In the genomic region with DNA sequence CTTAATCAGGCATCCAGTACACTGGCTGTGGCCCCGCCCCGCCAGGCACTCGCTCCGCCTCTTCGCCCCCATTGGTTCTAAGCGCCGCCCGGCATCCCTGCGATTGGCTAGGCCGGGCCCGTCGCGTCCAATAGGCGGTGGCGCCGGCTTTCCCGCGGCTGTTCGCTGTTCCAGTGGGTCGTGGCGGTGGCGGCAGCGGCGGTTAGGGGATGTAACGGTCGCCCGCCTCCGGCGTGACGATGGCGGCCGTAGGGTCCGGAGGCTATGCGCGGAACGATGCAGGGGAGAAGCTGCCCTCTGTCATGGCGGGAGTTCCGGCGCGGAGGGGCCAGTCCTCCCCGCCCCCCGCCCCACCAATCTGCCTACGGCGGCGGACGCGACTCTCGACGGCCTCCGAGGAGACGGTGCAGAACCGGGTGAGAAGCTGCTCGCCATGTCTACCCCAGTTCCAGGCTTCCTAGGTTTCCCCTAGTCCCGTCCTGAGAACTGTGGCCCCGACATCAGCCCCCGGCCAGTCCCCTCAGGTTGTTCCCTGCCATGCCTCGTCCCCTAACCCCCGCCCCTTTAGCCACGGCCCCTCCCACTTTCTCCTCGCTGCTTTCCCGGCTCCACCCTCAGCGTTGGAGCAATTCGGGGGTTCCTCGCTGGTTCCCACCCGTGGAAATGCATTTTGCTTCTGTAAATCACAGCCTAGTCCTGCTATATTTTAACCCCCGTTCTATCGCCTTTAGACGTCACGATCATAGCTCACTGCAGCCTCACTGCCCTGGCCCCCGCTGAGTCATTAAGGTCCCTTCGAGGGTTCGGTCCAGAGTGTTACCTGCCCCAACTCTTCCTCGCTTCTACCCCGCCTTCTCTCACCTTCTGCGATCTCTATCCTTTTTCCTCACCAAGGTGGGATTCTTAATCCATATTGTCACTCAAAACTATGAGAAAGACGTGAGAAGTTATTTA, we compare ENCODE assay signal across 8 cellular contexts. TPM values are rescaled to one million over a fixed set of nuclear protein-coding genes. Genes with fewer than 3 reads are reported as not detected.
DNase-seq lines count a peak whose midpoint lies in the region; ATAC-seq and TF ChIP-seq lines count a peak whose summit lies in the region.

A gene (plus strand): TSS at position 165 of the 954 bp plus-strand sequence. CDS start 75 bp downstream, at position 240.

- H3K4me3 ChIP-seq in GM12865 (ENCODE audit: low read depth, low read length) = peak within 1 kb of the TSS; percentile 60

- peaks cover 0 to 23% of the 10 kb centered on the region in 2 donors for H3K36me3 Mint-ChIP-seq in activated naive CD4-positive, alpha-beta T cell treated with anti-CD3 and anti-CD28 coated beads, Interleukin-2, amount 50 U/mL, for 72 hours

- H3K27ac Mint-ChIP-seq in activated naive CD4-positive, alpha-beta T cell treated with anti-CD3 and anti-CD28 coated beads, Interleukin-2, amount 50 U/mL, for 72 hours = peak within 1 kb of the TSS; percentile 94 to 96

- ATAC-seq in HG02678 (IDR thresholded peaks at IDR 0.05; ENCODE audit: unreplicated experiment) (peak; percentile 76), Right ventricle myocardium superior (ENCODE audit: poor library complexity) (peak; percentile 89)
- peak; percentile 80 to 81 for ATAC-seq in activated naive CD4-positive, alpha-beta T cell treated with anti-CD3 and anti-CD28 coated beads, Interleukin-2, amount 50 U/mL, for 72 hours

- no peaks in the 10 kb centered on the region for H3K9me3 Mint-ChIP-seq in activated naive CD4-positive, alpha-beta T cell treated with anti-CD3 and anti-CD28 coated beads, Interleukin-2, amount 50 U/mL, for 72 hours

- intact Hi-C loops in Right ventricle myocardium superior (cut with DNase I) (loop anchor here (2.0 kb wide), 1 partner anchor 60 kb away; a partner anchor contains a TSS), posterior cingulate gyrus (cut with DNase I) (loop anchor here (5.0 kb wide), 1 partner anchor 58 kb away; a partner anchor contains a TSS)

- peak; percentile 95 for DNase-seq in GM12865 (ENCODE audit: low read depth)
- DNase-seq in NCI-H128 (lab: John Stamatoyannopoulos, UW; ENCODE audit: unreplicated experiment) = peak; percentile 90
- peak; percentile 93 for DNase-seq in SKM-1 treated with dmso at 0.1 percent for 144 hours (lab: John Stamatoyannopoulos, UW; ENCODE audit: unreplicated experiment)
- peak; percentile 95 to 97 for DNase-seq in activated naive CD4-positive, alpha-beta T cell treated with anti-CD3 and anti-CD28 coated beads, Interleukin-2, amount 50 U/mL, for 72 hours (ENCODE audit: low spot score in 2 of 2)
- peak; percentile 97 for DNase-seq in Right ventricle myocardium superior
- peak; percentile 88 to 99 (median 93) for DNase-seq in posterior cingulate gyrus
- peak; percentile 94 for DNase-seq in ureter (ENCODE audit: low spot score)

- TF ChIP-seq CTCF in GM12865 (IDR thresholded peaks at IDR 0.05; ENCODE audit: insufficient read depth, low read depth, low read length, missing control alignments) = no peak

RNA-seq across cellular contexts. Expression of the gene that starts here (rescaled TPM):
- total RNA-seq in activated naive CD4-positive, alpha-beta T cell treated with anti-CD3 and anti-CD28 coated beads, Interleukin-2, amount 50 U/mL, for 72 hours = 10 to 100 TPM; 17.5 to 84.0 TPM
- 28.3 TPM for total RNA-seq in Right ventricle myocardium superior
- total RNA-seq in ureter = 1.6 TPM

Comparison
In these comparisons a context has a peak if more than half of its experiments do, and no peak if none do; other contexts are left out.
1. Peak in every context shown above with its lines: DNase-seq, ATAC-seq and H3K4me3 ChIP-seq.